In genomic region chr19:4830768-4831265, GRCh38 we compare ENCODE assay signal across 1 cellular context.
TF ChIP-seq lines count a peak whose summit lies in the region.

No MANE protein-coding gene starts in this region.

TF ChIP-seq in HepG2, 621 proteins besides CTCF, POLR2A, EP300 and RAD21:
- TF ChIP-seq PCBP2 (optimal IDR thresholded peaks at IDR 0.05; ENCODE audit: low read depth, low read length, poor library complexity, severe bottlenecking) (peak; percentile 64), ZMYM3 (CRISPR knock-in tag; IDR thresholded peaks at IDR 0.05) (peak; percentile 68), ZNF329 (CRISPR knock-in tag; IDR thresholded peaks at IDR 0.05; ENCODE audit: low read depth) (0 out of 2 replicates have a peak, but pooled peaks have one; percentile 3), RBFOX2 (IDR thresholded peaks at IDR 0.05; ENCODE audit: low read depth, low read length) (no peak), ZNF263 (CRISPR knock-in tag; IDR thresholded peaks at IDR 0.05) (0 out of 2 replicates have a peak, but pooled peaks have one; percentile 30), ARNT (IDR thresholded peaks at IDR 0.05) (no peak), ZNF10 (CRISPR knock-in tag; IDR thresholded peaks at IDR 0.05; ENCODE audit: borderline replicate concordance, low read depth) (peak; percentile 99)
- TF ChIP-seq, protein P1, sequence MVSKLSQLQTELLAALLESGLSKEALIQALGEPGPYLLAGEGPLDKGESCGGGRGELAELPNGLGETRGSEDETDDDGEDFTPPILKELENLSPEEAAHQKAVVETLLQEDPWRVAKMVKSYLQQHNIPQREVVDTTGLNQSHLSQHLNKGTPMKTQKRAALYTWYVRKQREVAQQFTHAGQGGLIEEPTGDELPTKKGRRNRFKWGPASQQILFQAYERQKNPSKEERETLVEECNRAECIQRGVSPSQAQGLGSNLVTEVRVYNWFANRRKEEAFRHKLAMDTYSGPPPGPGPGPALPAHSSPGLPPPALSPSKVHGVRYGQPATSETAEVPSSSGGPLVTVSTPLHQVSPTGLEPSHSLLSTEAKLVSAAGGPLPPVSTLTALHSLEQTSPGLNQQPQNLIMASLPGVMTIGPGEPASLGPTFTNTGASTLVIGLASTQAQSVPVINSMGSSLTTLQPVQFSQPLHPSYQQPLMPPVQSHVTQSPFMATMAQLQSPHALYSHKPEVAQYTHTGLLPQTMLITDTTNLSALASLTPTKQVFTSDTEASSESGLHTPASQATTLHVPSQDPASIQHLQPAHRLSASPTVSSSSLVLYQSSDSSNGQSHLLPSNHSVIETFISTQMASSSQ (IDR thresholded peaks at IDR 0.05; ENCODE audit: low read depth) = no peak
- TF ChIP-seq, protein P1 (CRISPR knock-in tag; IDR thresholded peaks at IDR 0.05; ENCODE audit: borderline replicate concordance) = no peak
